In the genomic region with DNA sequence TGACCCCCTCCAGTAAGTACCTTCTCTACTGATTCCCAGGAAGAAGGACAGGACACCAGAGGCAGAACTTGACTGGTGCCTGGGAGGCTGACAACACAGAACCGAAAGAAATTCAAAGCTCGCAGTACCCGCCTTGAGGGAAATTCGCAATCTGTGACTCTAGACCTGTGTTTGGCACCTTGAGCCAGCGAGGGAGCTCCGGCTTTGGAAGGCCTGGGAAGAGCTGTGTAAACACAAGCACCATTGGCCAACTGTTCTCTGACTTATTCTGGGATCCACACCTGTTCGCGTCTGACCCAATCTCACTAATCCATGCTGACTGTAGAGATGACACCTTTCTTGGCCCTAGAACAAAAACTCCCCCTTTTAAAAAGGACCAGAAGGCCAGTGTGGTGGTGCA, we compare ENCODE assay signal across 14 cellular contexts. TPM values are rescaled to one million over a fixed set of nuclear protein-coding genes. Genes with fewer than 3 reads are reported as not detected.
DNase-seq lines count a peak whose midpoint lies in the region; ATAC-seq and TF ChIP-seq lines count a peak whose summit lies in the region.
"Had no signal": no experiment of that assay in that cellular context is flagged by ENCODE, and none has a peak within 500 bp of the region (broad histone marks: within the 10 kb centered on the region; RNA-seq: fewer than 3 reads in every experiment).

No MANE protein-coding gene starts in this region.

- H3K27me3 ChIP-seq in heart right ventricle, result no peaks in the 10 kb centered on the region
- H3K27me3 ChIP-seq in vagina, result no peaks in the 10 kb centered on the region
- H3K27me3 ChIP-seq: BE2C had no signal

- intact Hi-C loops in Right ventricle myocardium inferior (cut with DNase I) (no loop called here), heart right ventricle (cut with DNase I) (no loop called here), vagina (cut with DNase I) (no loop called here)

- TF ChIP-seq CTCF in heart right ventricle (IDR thresholded peaks at IDR 0.05) (no peak), vagina (IDR thresholded peaks at IDR 0.05) (no peak)

- peak; percentile 45 for DNase-seq in Right ventricle myocardium inferior (ENCODE audit: missing footprints)
- DNase-seq in heart right ventricle, result no peak
- DNase-seq in cerebellar cortex (ENCODE audit: low spot score), result peak; percentile 86
- no peak for DNase-seq in left lobe of liver (ENCODE audit: low spot score)
- DNase-seq in NCI-H1436 treated with DMSO at 0.1 percent for 48 hours (lab: John Stamatoyannopoulos, UW), result no peak
- no peak for DNase-seq in vagina (ENCODE audit: extremely low spot score in 2 of 2)
- DNase-seq: ACHN; BE2C; CD4-positive, CD25-positive, alpha-beta regulatory T cell; CD8-positive, alpha-beta memory T cell; COR-L47; DMS79; GF-D8; H9 had no signal

- H3K9me3 ChIP-seq in heart right ventricle, result no peaks in the 10 kb centered on the region
- H3K9me3 ChIP-seq in vagina, result no peaks in the 10 kb centered on the region
- H3K9me3 ChIP-seq: BE2C had no signal

- H3K4me1 ChIP-seq in heart right ventricle (no peaks in the 10 kb centered on the region), vagina (no peaks in the 10 kb centered on the region)

- WGBS in heart right ventricle, 2 donors, result 89 to 95% methylated on average over 8 of the region's 8 CpGs

- TF ChIP-seq POLR2A in vagina (IDR thresholded peaks at IDR 0.05), result no peak

- H3K4me3 ChIP-seq in heart right ventricle, result no peak overlapping the region
- H3K4me3 ChIP-seq in vagina, result no peak overlapping the region

- ATAC-seq in Right ventricle myocardium inferior (no peak), heart right ventricle (no peak), left lobe of liver (peak; percentile 12)

- H3K36me3 ChIP-seq in heart right ventricle (no peaks in the 10 kb centered on the region), vagina (no peaks in the 10 kb centered on the region)
- H3K36me3 ChIP-seq: BE2C had no signal

- H3K27ac ChIP-seq in heart right ventricle (no peak overlapping the region), vagina (no peak overlapping the region)

RNA-seq across cellular contexts. Expression of gene CEBPG, which starts 50.7 kb away (rescaled TPM):
- 17.5 TPM for total RNA-seq in Right ventricle myocardium inferior
- 10 to 100 TPM; 10.4 to 19.4 (median 13.4) TPM for total RNA-seq in heart right ventricle
- 10 to 100 TPM; 15.0 to 22.2 TPM for polyA plus RNA-seq in heart right ventricle
- total RNA-seq in left lobe of liver, result 15.5 TPM
- 20.9 TPM for total RNA-seq in vagina

Comparison
In these comparisons a context has a peak if more than half of its experiments do, and no peak if none do; other contexts are left out.
1. DNase-seq: peak in Right ventricle myocardium inferior (single experiment) and cerebellar cortex (single experiment); none in heart right ventricle (0 of 2), left lobe of liver (single experiment), NCI-H1436 treated with DMSO at 0.1 percent for 48 hours (single experiment) and vagina (0 of 2).